In genomic region chr20:63686492-63687321, GRCh38 we compare ENCODE assay signal across 8 cellular contexts. TPM values are rescaled to one million over a fixed set of nuclear protein-coding genes. Genes with fewer than 3 reads are reported as not detected.
DNase-seq lines count a peak whose midpoint lies in the region; ATAC-seq, FAIRE-seq and TF ChIP-seq lines count a peak whose summit lies in the region.
"Had no signal": no experiment of that assay in that cellular context is flagged by ENCODE, and none has a peak within 500 bp of the region (broad histone marks: within the 10 kb centered on the region; RNA-seq: fewer than 3 reads in every experiment).

No MANE protein-coding gene starts in this region.

- BruUV-seq in K562 (replicated peaks; lab: Mats Ljungman, UMichigan): no TSS peak

- H3K9ac ChIP-seq in K562 (ENCODE audit: insufficient read depth in 1 of 2, low read depth in 2 of 2, low read length in 2 of 2): peak overlapping the region in 1 of 2 experiments; percentile 91; a peak in 2 of 4 replicates

- peak; percentile 66 for FAIRE-seq in K562 (lab: Jason Lieb, UNC)

- no peaks in the 10 kb centered on the region for H4K20me1 ChIP-seq in K562 (replicated peaks; ENCODE audit: control insufficient read depth, insufficient read depth, low read length)

- TF ChIP-seq RAD21 in K562 (CRISPR knock-in tag; conservative IDR thresholded peaks at IDR 0.05 in 1 of 2, IDR thresholded peaks at IDR 0.05 in 1 of 2): no peak

- H3K9me1 ChIP-seq in K562 (ENCODE audit: control insufficient read depth, insufficient read depth, low read length): no peaks in the 10 kb centered on the region

- peak overlapping the region; percentile 37 for H3K4me3 Mint-ChIP-seq in natural killer cell
- H3K4me3 Mint-ChIP-seq: stimulated activated naive CD8-positive, alpha-beta T cell treated with anti-CD3 and anti-CD28 coated beads, Interleukin-15, Interleukin-2, amounts not matched to agents 100 ng/mL and 50 ng/mL, for 24 hours had no signal

- peak; percentile 67 for DNase-seq in GM13976 (ENCODE audit: low spot score)
- DNase-seq in K562 (ENCODE audit: extremely low read depth in 1 of 4, low spot score in 3 of 4): peak in 1 of 4 experiments; percentile 48
- DNase-seq in natural killer cell: no peak
- DNase-seq in COLO668 (lab: John Stamatoyannopoulos, UW; ENCODE audit: unreplicated experiment): no peak
- DNase-seq in DMS53 treated with DMSO at 0.1 percent for 48 hours (lab: John Stamatoyannopoulos, UW; ENCODE audit: unreplicated experiment): no peak

- no peaks in the 10 kb centered on the region for H3K79me2 ChIP-seq in K562 (ENCODE audit: control insufficient read depth, insufficient read depth, low read length)

- H3K27ac ChIP-seq in K562 (ENCODE audit: extremely low read depth, low read depth, low read length): no peak overlapping the region

- peaks cover 9 to 73% of the 10 kb centered on the region in 2 experiments for H3K4me1 ChIP-seq in K562 (replicated peaks in 1 of 2; ENCODE audit: control insufficient read depth in 2 of 2, insufficient read depth in 2 of 2, low read length in 2 of 2)

- intact Hi-C loops in K562 (cut with micrococcal nuclease) (no loop called here), natural killer cell (cut with micrococcal nuclease) (no loop called here)

- H3K4me1 Mint-ChIP-seq in natural killer cell: peaks cover 0 to 5% of the 10 kb centered on the region in 2 donors

- no peak for TF ChIP-seq POLR2A in K562 (conservative IDR thresholded peaks at IDR 0.05)

- CTCF ChIA-PET in K562 (lab: Yijun Ruan, JAX; ENCODE audit: low intra/inter-chr PET ratio): no interaction called here

- 57% methylated on average over 41 of the region's 45 CpGs for WGBS in K562 (ENCODE audit: insufficient coverage, low coverage, missing lambda C conversion rate)

- ATAC-seq in K562 (peak; percentile 41), natural killer cell (peak; percentile 58 to 75 (median 61)), GM19328 (IDR thresholded peaks at IDR 0.05; ENCODE audit: unreplicated experiment) (no peak)

- in situ Hi-C loops in GM13976 (cut with MboI; ENCODE audit: low sequenced_read_pairs, unreplicated experiment) (no loop called here), K562 (cut with MboI) (no loop called here)

- H3K4me3 ChIP-seq in K562: no peak overlapping the region

- peaks cover 38% of the 10 kb centered on the region; the same call in 2 of the 3 replicates for H3K36me3 ChIP-seq in K562 (ENCODE audit: control insufficient read depth, insufficient read depth, low read length)

- no peak overlapping the region for H3K4me2 ChIP-seq in K562 (ENCODE audit: insufficient read depth, low read length)

- no peaks in the 10 kb centered on the region for H3K27me3 Mint-ChIP-seq in natural killer cell (ENCODE audit: low read depth in 2 of 2)
- H3K27me3 Mint-ChIP-seq: IgD-negative memory B cell; stimulated activated naive CD8-positive, alpha-beta T cell treated with anti-CD3 and anti-CD28 coated beads, Interleukin-15, Interleukin-2, amounts not matched to agents 100 ng/mL and 50 ng/mL, for 24 hours had no signal

- no peak for TF ChIP-seq EP300 in K562 (IDR thresholded peaks at IDR 0.05; ENCODE audit: low read length)

- H3K36me3 Mint-ChIP-seq in natural killer cell: no peaks in the 10 kb centered on the region
- H3K36me3 Mint-ChIP-seq: IgD-negative memory B cell had no signal

- no peaks in the 10 kb centered on the region for H3K9me3 Mint-ChIP-seq in natural killer cell
- H3K9me3 Mint-ChIP-seq: IgD-negative memory B cell; stimulated activated naive CD8-positive, alpha-beta T cell treated with anti-CD3 and anti-CD28 coated beads, Interleukin-15, Interleukin-2, amounts not matched to agents 100 ng/mL and 50 ng/mL, for 24 hours had no signal

- no peak overlapping the region for H3K27ac Mint-ChIP-seq in natural killer cell
- H3K27ac Mint-ChIP-seq: stimulated activated naive CD8-positive, alpha-beta T cell treated with anti-CD3 and anti-CD28 coated beads, Interleukin-15, Interleukin-2, amounts not matched to agents 100 ng/mL and 50 ng/mL, for 24 hours had no signal

- H3K27me3 ChIP-seq in K562 (ENCODE audit: control insufficient read depth in 2 of 2, insufficient read depth in 2 of 2, low read length in 2 of 2): no peaks in the 10 kb centered on the region

- POLR2A ChIA-PET in K562 (lab: Yijun Ruan, JAX): interaction anchor here (0.6 to 1.2 kb wide), 3 partner anchors 21 to 413 kb away, joined by 3 to 4 read pairs (median 3); no protein-coding TSS in a partner anchor

- H3K9me3 ChIP-seq in K562 (replicated peaks; ENCODE audit: control insufficient read depth, insufficient read depth, low read depth, low read length): no peaks in the 10 kb centered on the region

- peak overlapping the region; percentile 45; the same call in 1 of the 2 replicates for H2AFZ ChIP-seq in K562 (ENCODE audit: low read depth, low read length)

- no peak for TF ChIP-seq CTCF in GM13976 (IDR thresholded peaks at IDR 0.05; ENCODE audit: borderline replicate concordance, control extremely low read depth, extremely low read depth, insufficient read depth, missing control alignments)
- no peak for TF ChIP-seq CTCF in K562 (IDR thresholded peaks at IDR 0.05 in 2 of 3, conservative IDR thresholded peaks at IDR 0.05 in 1 of 3; ENCODE audit: insufficient read depth in 2 of 3, low read depth in 1 of 3, low read length in 3 of 3)
- no peak for TF ChIP-seq CTCF in natural killer cell (IDR thresholded peaks at IDR 0.05)

RNA-seq across cellular contexts. Expression of gene TNFRSF6B, which starts 9.7 kb away (rescaled TPM):
- total RNA-seq in K562 (2011; cell fraction: chromatin; rRNA removed; ENCODE audit: low replicate concordance): not detected in 2 replicates
- total RNA-seq in K562 (2011; cell fraction: nucleolus; rRNA removed): 4.9 and 6.3 TPM in 2 replicates
- not detected in 2 replicates for total RNA-seq in K562 (2011; cell fraction: nucleoplasm; rRNA removed)
- total RNA-seq in K562 (2014; rRNA removed) (0.32 and 3.8 TPM in 2 replicates), K562 (2014; rRNA removed; fragmentation: Illumina TruSeq; extraction: Trizol) (not detected in 2 replicates), K562 (2015; rRNA removed; fragmentation: Illumina TruSeq; extraction: Trizol) (0.19 TPM in 1 of 2 replicates, not detected in the other), K562 (2021) (not detected in 2 replicates), natural killer cell (not detected)
- polyA plus RNA-seq in K562 (2011; rRNA removed) (0.10 and 0.37 TPM in 2 replicates), K562 (2014; fragmentation: Illumina TruSeq; extraction: Trizol) (not detected in 2 replicates), K562 (2014; fragmentation: Nextera tagmentation; extraction: Ambion mirVana) (not detected), K562 (2014; rRNA removed) (3.2 and 3.5 TPM in 2 replicates)
- 1.1 and 5.8 TPM in 2 replicates for polyA plus RNA-seq in K562 (2011; cell fraction: cytosol; rRNA removed)
- 1.4 and 13.8 TPM in 2 replicates for polyA plus RNA-seq in K562 (2011; cell fraction: nucleus; rRNA removed)
- polyA plus RNA-seq in K562 (2012): 0.87 and 1.3 TPM in 2 replicates
- not detected in 2 replicates for polyA minus RNA-seq in K562 (2011; rRNA and poly(A)+ RNA removed)
- polyA minus RNA-seq in K562 (2011; cell fraction: cytosol; rRNA and poly(A)+ RNA removed): not detected in 2 replicates
- polyA minus RNA-seq in K562 (2011; cell fraction: nucleus; rRNA and poly(A)+ RNA removed): 1.2 TPM in 1 of 2 replicates, not detected in the other
- polyA plus RNA-seq: IgD-negative memory B cell had no signal

RNA-seq across cellular contexts. Expression of gene ARFRP1, which starts 21.1 kb away (rescaled TPM):
- 98.6 and 222 TPM in 2 replicates for total RNA-seq in K562 (2011; cell fraction: chromatin; rRNA removed; ENCODE audit: low replicate concordance)
- total RNA-seq in K562 (2011; cell fraction: nucleolus; rRNA removed): 116 and 124 TPM in 2 replicates
- 75.6 and 81.5 TPM in 2 replicates for total RNA-seq in K562 (2011; cell fraction: nucleoplasm; rRNA removed)
- 64.3 and 74.1 TPM in 2 replicates for total RNA-seq in K562 (2014; rRNA removed)
- total RNA-seq in K562 (2014; rRNA removed; fragmentation: Illumina TruSeq; extraction: Trizol): 16.1 and 19.1 TPM in 2 replicates
- total RNA-seq in K562 (2015; rRNA removed; fragmentation: Illumina TruSeq; extraction: Trizol): 37.3 and 37.7 TPM in 2 replicates
- 64.0 and 78.9 TPM in 2 replicates for total RNA-seq in K562 (2021)
- polyA plus RNA-seq in K562 (2011; rRNA removed): 37.5 and 39.5 TPM in 2 replicates
- 52.0 and 57.8 TPM in 2 replicates for polyA plus RNA-seq in K562 (2011; cell fraction: cytosol; rRNA removed)
- 132 and 147 TPM in 2 replicates for polyA plus RNA-seq in K562 (2011; cell fraction: nucleus; rRNA removed)
- polyA plus RNA-seq in K562 (2012): 44.1 and 48.2 TPM in 2 replicates
- polyA plus RNA-seq in K562 (2014; fragmentation: Illumina TruSeq; extraction: Trizol): 20.0 and 36.3 TPM in 2 replicates
- 1 to 10 TPM; 2.2 to 6.0 TPM for polyA plus RNA-seq in K562 (2014; fragmentation: Nextera tagmentation; extraction: Ambion mirVana)
- polyA plus RNA-seq in K562 (2014; rRNA removed): 66.9 and 70.5 TPM in 2 replicates
- polyA minus RNA-seq in K562 (2011; rRNA and poly(A)+ RNA removed): 18.4 and 33.9 TPM in 2 replicates
- 14.4 and 22.2 TPM in 2 replicates for polyA minus RNA-seq in K562 (2011; cell fraction: cytosol; rRNA and poly(A)+ RNA removed)
- 46.2 and 62.4 TPM in 2 replicates for polyA minus RNA-seq in K562 (2011; cell fraction: nucleus; rRNA and poly(A)+ RNA removed)
- total RNA-seq in natural killer cell: 10 to 100 TPM; 43.9 to 55.8 (median 50.6) TPM

RNA-seq across cellular contexts. Expression of gene ZGPAT, which starts 21.1 kb away (rescaled TPM):
- total RNA-seq in K562 (2011; cell fraction: chromatin; rRNA removed; ENCODE audit: low replicate concordance): 20.3 and 73.7 TPM in 2 replicates
- 43.4 and 48.4 TPM in 2 replicates for total RNA-seq in K562 (2011; cell fraction: nucleolus; rRNA removed)
- 35.6 and 47.3 TPM in 2 replicates for total RNA-seq in K562 (2011; cell fraction: nucleoplasm; rRNA removed)
- total RNA-seq in K562 (2014; rRNA removed) (19.4 and 26.6 TPM in 2 replicates), K562 (2014; rRNA removed; fragmentation: Illumina TruSeq; extraction: Trizol) (2.2 and 2.4 TPM in 2 replicates), K562 (2015; rRNA removed; fragmentation: Illumina TruSeq; extraction: Trizol) (7.9 and 8.4 TPM in 2 replicates), K562 (2021) (22.5 and 25.4 TPM in 2 replicates), natural killer cell (10 to 100 TPM; 39.3 to 47.7 (median 46.1) TPM)
- polyA plus RNA-seq in K562 (2011; rRNA removed) (7.4 and 10.7 TPM in 2 replicates), K562 (2014; fragmentation: Illumina TruSeq; extraction: Trizol) (5.6 and 10.9 TPM in 2 replicates), K562 (2014; fragmentation: Nextera tagmentation; extraction: Ambion mirVana) (under 1 TPM; 0.14 to 0.21 TPM), K562 (2014; rRNA removed) (24.1 and 27.7 TPM in 2 replicates)
- 6.2 and 15.4 TPM in 2 replicates for polyA plus RNA-seq in K562 (2011; cell fraction: cytosol; rRNA removed)
- 40.8 and 67.3 TPM in 2 replicates for polyA plus RNA-seq in K562 (2011; cell fraction: nucleus; rRNA removed)
- polyA plus RNA-seq in K562 (2012): 14.8 and 18.0 TPM in 2 replicates
- 2.7 and 4.6 TPM in 2 replicates for polyA minus RNA-seq in K562 (2011; rRNA and poly(A)+ RNA removed)
- 11.6 and 12.8 TPM in 2 replicates for polyA minus RNA-seq in K562 (2011; cell fraction: cytosol; rRNA and poly(A)+ RNA removed)
- 9.8 and 11.2 TPM in 2 replicates for polyA minus RNA-seq in K562 (2011; cell fraction: nucleus; rRNA and poly(A)+ RNA removed)

RNA-seq across cellular contexts. Expression of gene RTEL1, which starts 28.6 kb away (rescaled TPM):
- total RNA-seq in K562 (2011; cell fraction: chromatin; rRNA removed; ENCODE audit: low replicate concordance): 274 and 684 TPM in 2 replicates
- total RNA-seq in K562 (2011; cell fraction: nucleolus; rRNA removed): 188 TPM in 2 replicates
- 175 and 176 TPM in 2 replicates for total RNA-seq in K562 (2011; cell fraction: nucleoplasm; rRNA removed)
- total RNA-seq in K562 (2014; rRNA removed) (27.7 and 32.0 TPM in 2 replicates), K562 (2014; rRNA removed; fragmentation: Illumina TruSeq; extraction: Trizol) (11.3 and 12.0 TPM in 2 replicates), K562 (2015; rRNA removed; fragmentation: Illumina TruSeq; extraction: Trizol) (14.0 and 15.4 TPM in 2 replicates), K562 (2021) (53.1 and 61.0 TPM in 2 replicates), natural killer cell (10 to 100 TPM; 36.3 to 52.0 (median 40.4) TPM)
- polyA plus RNA-seq in K562 (2011; rRNA removed) (25.2 and 34.3 TPM in 2 replicates), K562 (2014; fragmentation: Illumina TruSeq; extraction: Trizol) (17.9 and 20.1 TPM in 2 replicates), K562 (2014; fragmentation: Nextera tagmentation; extraction: Ambion mirVana) (under 1 TPM; 0.36 to 0.45 TPM), K562 (2014; rRNA removed) (31.8 and 35.7 TPM in 2 replicates)
- 10.0 and 23.6 TPM in 2 replicates for polyA plus RNA-seq in K562 (2011; cell fraction: cytosol; rRNA removed)
- polyA plus RNA-seq in K562 (2011; cell fraction: nucleus; rRNA removed): 238 and 368 TPM in 2 replicates
- polyA plus RNA-seq in K562 (2012): 10.8 and 25.1 TPM in 2 replicates
- polyA minus RNA-seq in K562 (2011; rRNA and poly(A)+ RNA removed): 48.3 and 49.0 TPM in 2 replicates
- 14.8 and 14.9 TPM in 2 replicates for polyA minus RNA-seq in K562 (2011; cell fraction: cytosol; rRNA and poly(A)+ RNA removed)
- 63.7 and 84.3 TPM in 2 replicates for polyA minus RNA-seq in K562 (2011; cell fraction: nucleus; rRNA and poly(A)+ RNA removed)

RNA-seq across cellular contexts. Expression of gene STMN3, which starts 33.5 kb away (rescaled TPM):
- total RNA-seq in K562 (2011; cell fraction: chromatin; rRNA removed; ENCODE audit: low replicate concordance): 14.9 and 42.3 TPM in 2 replicates
- total RNA-seq in K562 (2011; cell fraction: nucleolus; rRNA removed): 45.7 and 51.0 TPM in 2 replicates
- total RNA-seq in K562 (2011; cell fraction: nucleoplasm; rRNA removed): 22.8 and 23.8 TPM in 2 replicates
- total RNA-seq in K562 (2014; rRNA removed): 65.6 and 79.2 TPM in 2 replicates
- 6.8 and 8.8 TPM in 2 replicates for total RNA-seq in K562 (2014; rRNA removed; fragmentation: Illumina TruSeq; extraction: Trizol)
- 29.4 and 29.9 TPM in 2 replicates for total RNA-seq in K562 (2015; rRNA removed; fragmentation: Illumina TruSeq; extraction: Trizol)
- total RNA-seq in K562 (2021): 50.2 and 52.4 TPM in 2 replicates
- 30.9 and 37.6 TPM in 2 replicates for polyA plus RNA-seq in K562 (2011; rRNA removed)
- 51.3 and 126 TPM in 2 replicates for polyA plus RNA-seq in K562 (2011; cell fraction: cytosol; rRNA removed)
- 98.8 and 152 TPM in 2 replicates for polyA plus RNA-seq in K562 (2011; cell fraction: nucleus; rRNA removed)
- polyA plus RNA-seq in K562 (2012): 20.9 and 32.0 TPM in 2 replicates
- 20.3 and 36.0 TPM in 2 replicates for polyA plus RNA-seq in K562 (2014; fragmentation: Illumina TruSeq; extraction: Trizol)
- polyA plus RNA-seq in K562 (2014; fragmentation: Nextera tagmentation; extraction: Ambion mirVana): under 1 TPM; 0.70 to 0.85 TPM
- 58.0 and 60.2 TPM in 2 replicates for polyA plus RNA-seq in K562 (2014; rRNA removed)
- 4.9 and 7.8 TPM in 2 replicates for polyA minus RNA-seq in K562 (2011; rRNA and poly(A)+ RNA removed)
- polyA minus RNA-seq in K562 (2011; cell fraction: cytosol; rRNA and poly(A)+ RNA removed): 17.1 and 19.4 TPM in 2 replicates
- 7.1 and 9.2 TPM in 2 replicates for polyA minus RNA-seq in K562 (2011; cell fraction: nucleus; rRNA and poly(A)+ RNA removed)
- 10 to 100 TPM in 1 of 3 donors, 1 to 10 TPM in 2; 6.7 to 12.9 (median 8.3) TPM for total RNA-seq in natural killer cell
